Comparison of ENCODE assay signal across 1 cellular context in the genomic region with DNA sequence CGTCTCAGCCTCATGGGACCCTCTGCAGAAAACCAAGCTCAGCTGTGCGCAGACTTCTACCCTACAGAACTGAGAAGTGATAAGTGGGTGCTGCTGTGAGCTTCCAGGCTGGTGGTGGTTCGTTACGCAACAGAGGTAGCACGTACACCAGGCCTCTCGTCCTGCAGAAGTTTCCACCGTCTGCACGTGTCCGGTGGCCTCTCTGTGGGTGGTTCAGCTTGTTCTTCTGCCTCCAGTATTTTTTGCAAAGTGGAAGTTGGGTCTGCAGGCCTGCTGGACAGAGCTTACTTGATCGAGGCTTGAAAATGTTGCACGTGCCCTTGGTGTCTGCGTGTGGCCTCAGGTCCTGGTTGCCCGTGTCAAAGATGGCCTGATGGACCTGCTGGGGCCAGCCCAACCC.
TF ChIP-seq lines count a peak whose summit lies in the region.

No MANE protein-coding gene starts in this region.

TF ChIP-seq in HEK293, 187 proteins besides CTCF, POLR2A, EP300 and RAD21 (continued from another document):
- TF ChIP-seq, protein P1, sequence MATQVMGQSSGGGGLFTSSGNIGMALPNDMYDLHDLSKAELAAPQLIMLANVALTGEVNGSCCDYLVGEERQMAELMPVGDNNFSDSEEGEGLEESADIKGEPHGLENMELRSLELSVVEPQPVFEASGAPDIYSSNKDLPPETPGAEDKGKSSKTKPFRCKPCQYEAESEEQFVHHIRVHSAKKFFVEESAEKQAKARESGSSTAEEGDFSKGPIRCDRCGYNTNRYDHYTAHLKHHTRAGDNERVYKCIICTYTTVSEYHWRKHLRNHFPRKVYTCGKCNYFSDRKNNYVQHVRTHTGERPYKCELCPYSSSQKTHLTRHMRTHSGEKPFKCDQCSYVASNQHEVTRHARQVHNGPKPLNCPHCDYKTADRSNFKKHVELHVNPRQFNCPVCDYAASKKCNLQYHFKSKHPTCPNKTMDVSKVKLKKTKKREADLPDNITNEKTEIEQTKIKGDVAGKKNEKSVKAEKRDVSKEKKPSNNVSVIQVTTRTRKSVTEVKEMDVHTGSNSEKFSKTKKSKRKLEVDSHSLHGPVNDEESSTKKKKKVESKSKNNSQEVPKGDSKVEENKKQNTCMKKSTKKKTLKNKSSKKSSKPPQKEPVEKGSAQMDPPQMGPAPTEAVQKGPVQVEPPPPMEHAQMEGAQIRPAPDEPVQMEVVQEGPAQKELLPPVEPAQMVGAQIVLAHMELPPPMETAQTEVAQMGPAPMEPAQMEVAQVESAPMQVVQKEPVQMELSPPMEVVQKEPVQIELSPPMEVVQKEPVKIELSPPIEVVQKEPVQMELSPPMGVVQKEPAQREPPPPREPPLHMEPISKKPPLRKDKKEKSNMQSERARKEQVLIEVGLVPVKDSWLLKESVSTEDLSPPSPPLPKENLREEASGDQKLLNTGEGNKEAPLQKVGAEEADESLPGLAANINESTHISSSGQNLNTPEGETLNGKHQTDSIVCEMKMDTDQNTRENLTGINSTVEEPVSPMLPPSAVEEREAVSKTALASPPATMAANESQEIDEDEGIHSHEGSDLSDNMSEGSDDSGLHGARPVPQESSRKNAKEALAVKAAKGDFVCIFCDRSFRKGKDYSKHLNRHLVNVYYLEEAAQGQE (tag by site-specific recombination; IDR thresholded peaks at IDR 0.05) = 0 out of 2 replicates have a peak, but pooled peaks have one; percentile 19
- TF ChIP-seq ZIC2 (tag by site-specific recombination; IDR thresholded peaks at IDR 0.05) = no peak
